In the genomic region with DNA sequence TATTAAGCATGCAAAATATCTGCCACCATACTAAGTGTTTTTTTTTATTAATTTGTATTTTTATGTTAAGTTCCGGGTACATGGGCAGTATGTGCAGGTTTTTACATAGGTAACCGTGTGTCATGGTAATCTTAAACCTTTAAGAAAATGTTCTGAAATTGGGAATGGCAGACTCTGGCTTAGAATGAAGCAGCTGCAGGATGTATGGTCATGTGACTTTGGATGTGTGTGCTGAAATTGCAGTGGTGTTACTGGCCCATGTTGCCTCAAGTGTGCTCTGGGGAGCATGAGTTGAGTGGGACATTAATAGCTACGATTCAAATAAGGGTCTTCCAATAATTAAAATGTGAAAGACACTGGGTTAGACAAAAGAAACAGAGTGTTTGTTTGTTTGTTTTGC, we compare ENCODE assay signal across 33 cellular contexts. TPM values are rescaled to one million over a fixed set of nuclear protein-coding genes. Genes with fewer than 3 reads are reported as not detected.
"Had no signal": no experiment of that assay in that cellular context is flagged by ENCODE, and none has a peak within 500 bp of the region (broad histone marks: within the 10 kb centered on the region; RNA-seq: fewer than 3 reads in every experiment).

No MANE protein-coding gene starts in this region.

- FAIRE-seq: bronchial epithelial cell had no signal

- DNase-seq: activated CD4-positive, alpha-beta memory T cell treated with anti-CD3 and anti-CD28 coated beads, Interleukin-2, amount 10 ng/mL, durations not matched to agents 7 days and 5 days; activated CD4-positive, alpha-beta T cell treated with anti-CD3 and anti-CD28 coated beads for 1 hour; activated CD4-positive, alpha-beta T cell treated with anti-CD3 and anti-CD28 coated beads for 36 hours; activated CD4-positive, alpha-beta T cell treated with anti-CD3 and anti-CD28 coated beads for 48 hours; activated CD4-positive, alpha-beta T cell treated with anti-CD3 and anti-CD28 coated beads, Interleukin-2, amount 10 ng/mL, durations not matched to agents 7 days and 5 days; activated CD4-positive, alpha-beta T cell treated with anti-CD3 and anti-CD28 coated beads, Interleukin-2, amount 50 U/mL, for 48 hours; activated CD4-positive, CD25-positive, alpha-beta regulatory T cell; activated CD8-positive, alpha-beta memory T cell treated with anti-CD3 and anti-CD28 coated beads for 24 hours; activated CD8-positive, alpha-beta memory T cell treated with anti-CD3 and anti-CD28 coated beads, Interleukin-2, amount 10 ng/mL, durations not matched to agents 7 days and 5 days; activated CD8-positive, alpha-beta memory T cell treated with anti-CD3 and anti-CD28 coated beads, Interleukin-2, amount 50 U/mL, for 48 hours; activated CD8-positive, alpha-beta T cell treated with anti-CD3 and anti-CD28 coated beads, Interleukin-2, amount 10 ng/mL, durations not matched to agents 7 days and 5 days; activated effector memory CD4-positive, alpha-beta T cell treated with Interleukin-2 at 50 U/mL for 16 hours; activated gamma-delta T cell; activated naive CD4-positive, alpha-beta T cell treated with anti-CD3 and anti-CD28 coated beads, Interleukin-2, amount 10 ng/mL, durations not matched to agents 7 days and 5 days; activated naive CD4-positive, alpha-beta T cell treated with Interleukin-2 at 50 U/mL for 16 hours; activated naive CD8-positive, alpha-beta T cell treated with anti-CD3 and anti-CD28 coated beads, Interleukin-2, amount 10 ng/mL, durations not matched to agents 7 days and 5 days; activated naive CD8-positive, alpha-beta T cell treated with anti-CD3 and anti-CD28 coated beads, Interleukin-2, amount 50 U/mL, for 24 hours; activated T-cell treated with anti-CD3 and anti-CD28 coated beads, Interleukin-2, amount 50 U/mL, for 24 hours; activated T-cell treated with anti-CD3 and anti-CD28 coated beads, Interleukin-2, amount 50 U/mL, for 48 hours; amygdala; anterior cingulate cortex; caudate nucleus; cerebellar nuclear complex; colonic mucosa; T-helper 17 cell; T1000 had no signal

- H3K4me1 ChIP-seq: ascending aorta, colonic mucosa had no signal

- H3K4me3 ChIP-seq: ascending aorta, cardiac muscle cell, colonic mucosa had no signal

- H3K9me3 ChIP-seq: ascending aorta, colonic mucosa had no signal

- H3K27ac ChIP-seq: ascending aorta, cardiac muscle cell, colonic mucosa, VCaP had no signal

- H3K27me3 ChIP-seq: ascending aorta, colonic mucosa had no signal

- H3K36me3 ChIP-seq: ascending aorta, cardiac muscle cell, colonic mucosa had no signal

- ATAC-seq: activated CD4-positive, alpha-beta T cell treated with anti-CD3 and anti-CD28 coated beads for 36 hours; activated CD4-positive, CD25-positive, alpha-beta regulatory T cell treated with anti-CD3 and anti-CD28 coated beads, Interleukin-2, amount 50 U/mL, for 24 hours; activated CD8-positive, alpha-beta memory T cell treated with anti-CD3 and anti-CD28 coated beads, Interleukin-2, amount 10 ng/mL, durations not matched to agents 7 days and 5 days; activated CD8-positive, alpha-beta T cell treated with anti-CD3 and anti-CD28 coated beads, Interleukin-2, amount 10 ng/mL, durations not matched to agents 7 days and 5 days; activated naive CD8-positive, alpha-beta T cell treated with anti-CD3 and anti-CD28 coated beads, Interleukin-2, amount 50 U/mL, for 24 hours; T-helper 17 cell had no signal

RNA-seq across cellular contexts. Expression of a gene that starts 6.7 kb away (rescaled TPM):
- total RNA-seq: activated CD4-positive, alpha-beta memory T cell treated with anti-CD3 and anti-CD28 coated beads, Interleukin-2, amount 10 ng/mL, durations not matched to agents 7 days and 5 days; activated CD4-positive, alpha-beta T cell treated with anti-CD3 and anti-CD28 coated beads for 36 hours; activated CD4-positive, alpha-beta T cell treated with anti-CD3 and anti-CD28 coated beads, Interleukin-2, amount 10 ng/mL, durations not matched to agents 7 days and 5 days; activated CD8-positive, alpha-beta memory T cell treated with anti-CD3 and anti-CD28 coated beads, Interleukin-2, amount 10 ng/mL, durations not matched to agents 7 days and 5 days; activated CD8-positive, alpha-beta T cell treated with anti-CD3 and anti-CD28 coated beads, Interleukin-2, amount 10 ng/mL, durations not matched to agents 7 days and 5 days; activated naive CD8-positive, alpha-beta T cell treated with anti-CD3 and anti-CD28 coated beads, Interleukin-2, amount 10 ng/mL, durations not matched to agents 7 days and 5 days; activated T-helper 2 cell treated with anti-CD3 and anti-CD28 coated beads, Interferon-gamma antibody, Interleukin-2, Interleukin-4, amounts not matched to agents 10 μg/mL and 5 μg/mL and 100 μg/mL, durations not matched to agents 14 hours and 24 hours and 36 hours; ascending aorta; bronchial epithelial cell; cardiac muscle cell; T-helper 17 cell; T-helper 2 cell treated with Interferon-gamma antibody and Interleukin-4, amounts not matched to agents 100 ng/mL and 5 ng/mL, for 36 hours had no signal
